In genomic region chr6:108263371-108263770, GRCh38 we compare ENCODE assay signal across 29 cellular contexts.
"Had no signal": no experiment of that assay in that cellular context is flagged by ENCODE, and none has a peak within 500 bp of the region (broad histone marks: within the 10 kb centered on the region; RNA-seq: fewer than 3 reads in every experiment).

No MANE protein-coding gene starts in this region.

- H3K9me3 ChIP-seq: neutrophil, pancreas, prostate gland, right lobe of liver, spleen, suprapubic skin, testis, tibial artery, transverse colon, upper lobe of right lung, uterus had no signal

- H3K27me3 Mint-ChIP-seq: naive thymus-derived CD8-positive, alpha-beta T cell; natural killer cell treated with Interleukin-12 subunit alpha and Interleukin-12 subunit beta and Interleukin-15 and Interleukin-18, amount 100 ng/mL, for 72 hours; stimulated activated memory B cell treated with anti-CD40 and anti-IgM and Interleukin-4, amounts not matched to agents 10 μg/mL and 1 μg/mL and 100 μg/mL, for 72 hours; stimulated activated naive CD8-positive, alpha-beta T cell treated with anti-CD3 and anti-CD28 coated beads, Interleukin-15, amount 100 ng/mL, for 72 hours; type B pancreatic cell had no signal

- H3K36me3 Mint-ChIP-seq: naive B cell; naive thymus-derived CD8-positive, alpha-beta T cell; natural killer cell treated with Interleukin-12 subunit alpha and Interleukin-12 subunit beta and Interleukin-15 and Interleukin-18, amount 100 ng/mL, for 72 hours; stimulated activated memory B cell treated with anti-CD40 and anti-IgM and Interleukin-4, amounts not matched to agents 10 μg/mL and 1 μg/mL and 100 μg/mL, for 72 hours; type B pancreatic cell had no signal

- H3K27ac ChIP-seq: neutrophil, pancreas, prostate gland, right lobe of liver, skin epidermis, spleen, suprapubic skin, testis, tibial artery, transverse colon, upper lobe of right lung, uterus had no signal

- ATAC-seq: naive thymus-derived CD8-positive, alpha-beta T cell; natural killer cell treated with Interleukin-12 subunit alpha and Interleukin-12 subunit beta and Interleukin-15 and Interleukin-18, amount 100 ng/mL, for 72 hours; pancreas; right cardiac atrium; right lobe of liver; stimulated activated memory B cell treated with anti-CD40 and anti-IgM and Interleukin-4, amounts not matched to agents 10 μg/mL and 1 μg/mL and 100 μg/mL, for 72 hours; stimulated activated naive CD8-positive, alpha-beta T cell treated with anti-CD3 and anti-CD28 coated beads, Interleukin-15, amount 100 ng/mL, for 72 hours; stimulated activated naive CD8-positive, alpha-beta T cell treated with anti-CD3 and anti-CD28 coated beads, Interleukin-15, Interleukin-2, amounts not matched to agents 100 U/mL and 50 U/mL, for 24 hours; upper lobe of right lung had no signal

- H3K4me3 Mint-ChIP-seq: natural killer cell treated with Interleukin-12 subunit alpha and Interleukin-12 subunit beta and Interleukin-15 and Interleukin-18, amount 100 ng/mL, for 72 hours; nephron progenitor cell; stimulated activated memory B cell treated with anti-CD40 and anti-IgM and Interleukin-4, amounts not matched to agents 10 μg/mL and 1 μg/mL and 100 μg/mL, for 72 hours; stimulated activated naive CD8-positive, alpha-beta T cell treated with anti-CD3 and anti-CD28 coated beads, Interleukin-15, amount 100 ng/mL, for 72 hours; type B pancreatic cell had no signal

- DNase-seq: naive B cell; naive thymus-derived CD8-positive, alpha-beta T cell; nephron progenitor cell; nucleus accumbens; pancreas; right lobe of liver; spleen; stimulated activated CD4-positive, alpha-beta T cell treated with anti-CD3 and anti-CD28 coated beads, Interleukin-12 subunit alpha, Interleukin-12 subunit beta, amount 100 ng/mL, for 4 hours; stimulated activated CD4-positive, alpha-beta T cell treated with anti-CD3 and anti-CD28 coated beads, Interleukin-1b, Interleukin-23, amount 100 ng/mL, for 48 hours; stimulated activated CD4-positive, alpha-beta T cell treated with anti-CD3 and anti-CD28 coated beads, Interleukin-4, amount 100 ng/mL, for 1 hour; stimulated activated CD4-positive, alpha-beta T cell treated with anti-CD3 and anti-CD28 coated beads, Interleukin-4, amount 100 ng/mL, for 4 hours; stimulated activated CD8-positive, alpha-beta memory T cell treated with anti-CD3 and anti-CD28 coated beads, Interleukin-4, amount 100 ng/mL, for 48 hours; stimulated activated naive CD4-positive, alpha-beta T cell; stimulated activated naive CD8-positive, alpha-beta T cell treated with anti-CD3 and anti-CD28 coated beads, Interleukin-15, amount 100 ng/mL, for 72 hours; stimulated activated naive CD8-positive, alpha-beta T cell treated with anti-CD3 and anti-CD28 coated beads, Interleukin-15, Interleukin-2, amounts not matched to agents 100 U/mL and 50 U/mL, for 24 hours; substantia nigra; testis; tibial artery; transverse colon; upper lobe of right lung; uterus had no signal

- H3K27ac Mint-ChIP-seq: natural killer cell treated with Interleukin-12 subunit alpha and Interleukin-12 subunit beta and Interleukin-15 and Interleukin-18, amount 100 ng/mL, for 72 hours; nephron progenitor cell; stimulated activated memory B cell treated with anti-CD40 and anti-IgM and Interleukin-4, amounts not matched to agents 10 μg/mL and 1 μg/mL and 100 μg/mL, for 72 hours; stimulated activated naive CD8-positive, alpha-beta T cell treated with anti-CD3 and anti-CD28 coated beads, Interleukin-15, amount 100 ng/mL, for 72 hours; type B pancreatic cell had no signal

- H3K9me3 Mint-ChIP-seq: naive B cell; naive thymus-derived CD8-positive, alpha-beta T cell; natural killer cell treated with Interleukin-12 subunit alpha and Interleukin-12 subunit beta and Interleukin-15 and Interleukin-18, amount 100 ng/mL, for 72 hours; nephron progenitor cell; stimulated activated memory B cell treated with anti-CD40 and anti-IgM and Interleukin-4, amounts not matched to agents 10 μg/mL and 1 μg/mL and 100 μg/mL, for 72 hours; stimulated activated naive CD8-positive, alpha-beta T cell treated with anti-CD3 and anti-CD28 coated beads, Interleukin-15, amount 100 ng/mL, for 72 hours; type B pancreatic cell had no signal

- H3K27me3 ChIP-seq: neutrophil, pancreas, right lobe of liver, spleen, suprapubic skin, testis, tibial artery, transverse colon, upper lobe of right lung, uterus had no signal
